Comparison of ENCODE assay signal across 1 cellular context in genomic region chr5:12615141-12615820, GRCh38.
A peak's percentile ranks its signal among the peaks of the same experiment; 100 is the strongest.
TF ChIP-seq lines count a peak whose summit lies in the region.

No MANE protein-coding gene starts in this region.

TF ChIP-seq in K562, 482 proteins besides CTCF, POLR2A, EP300 and RAD21 (continues in another document):
- TF ChIP-seq, protein P1, sequence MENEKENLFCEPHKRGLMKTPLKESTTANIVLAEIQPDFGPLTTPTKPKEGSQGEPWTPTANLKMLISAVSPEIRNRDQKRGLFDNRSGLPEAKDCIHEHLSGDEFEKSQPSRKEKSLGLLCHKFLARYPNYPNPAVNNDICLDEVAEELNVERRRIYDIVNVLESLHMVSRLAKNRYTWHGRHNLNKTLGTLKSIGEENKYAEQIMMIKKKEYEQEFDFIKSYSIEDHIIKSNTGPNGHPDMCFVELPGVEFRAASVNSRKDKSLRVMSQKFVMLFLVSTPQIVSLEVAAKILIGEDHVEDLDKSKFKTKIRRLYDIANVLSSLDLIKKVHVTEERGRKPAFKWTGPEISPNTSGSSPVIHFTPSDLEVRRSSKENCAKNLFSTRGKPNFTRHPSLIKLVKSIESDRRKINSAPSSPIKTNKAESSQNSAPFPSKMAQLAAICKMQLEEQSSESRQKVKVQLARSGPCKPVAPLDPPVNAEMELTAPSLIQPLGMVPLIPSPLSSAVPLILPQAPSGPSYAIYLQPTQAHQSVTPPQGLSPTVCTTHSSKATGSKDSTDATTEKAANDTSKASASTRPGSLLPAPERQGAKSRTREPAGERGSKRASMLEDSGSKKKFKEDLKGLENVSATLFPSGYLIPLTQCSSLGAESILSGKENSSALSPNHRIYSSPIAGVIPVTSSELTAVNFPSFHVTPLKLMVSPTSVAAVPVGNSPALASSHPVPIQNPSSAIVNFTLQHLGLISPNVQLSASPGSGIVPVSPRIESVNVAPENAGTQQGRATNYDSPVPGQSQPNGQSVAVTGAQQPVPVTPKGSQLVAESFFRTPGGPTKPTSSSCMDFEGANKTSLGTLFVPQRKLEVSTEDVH (IDR thresholded peaks at IDR 0.05; ENCODE audit: low read depth, partially characterized antibody): no peak
- TF ChIP-seq TSC22D4 (tag; IDR thresholded peaks at IDR 0.05): no peak
- TF ChIP-seq ZNF57 (CRISPR knock-in tag; IDR thresholded peaks at IDR 0.05): no peak
- no peak for TF ChIP-seq RFX7 (CRISPR knock-in tag; IDR thresholded peaks at IDR 0.05)
- TF ChIP-seq CEBPZ (IDR thresholded peaks at IDR 0.05; ENCODE audit: borderline replicate concordance, low read depth, low read length): no peak
- TF ChIP-seq E2F3 (CRISPR knock-in tag; IDR thresholded peaks at IDR 0.05): no peak
- no peak for TF ChIP-seq HNRNPH1 (optimal IDR thresholded peaks at IDR 0.05; ENCODE audit: low read depth, low read length)
- no peak for TF ChIP-seq ELF4 (CRISPR knock-in tag; IDR thresholded peaks at IDR 0.05)
- no peak for TF ChIP-seq ZNF77 (CRISPR knock-in tag; IDR thresholded peaks at IDR 0.05)
- TF ChIP-seq MECOM (CRISPR knock-in tag; IDR thresholded peaks at IDR 0.05): no peak
- TF ChIP-seq TCF15 (CRISPR knock-in tag; IDR thresholded peaks at IDR 0.05): no peak
- TF ChIP-seq FOXO4 (CRISPR knock-in tag; IDR thresholded peaks at IDR 0.05): no peak
- TF ChIP-seq PCBP2 (IDR thresholded peaks at IDR 0.05; ENCODE audit: low read depth, low read length, poor library complexity, severe bottlenecking): no peak
- TF ChIP-seq, protein P2, sequence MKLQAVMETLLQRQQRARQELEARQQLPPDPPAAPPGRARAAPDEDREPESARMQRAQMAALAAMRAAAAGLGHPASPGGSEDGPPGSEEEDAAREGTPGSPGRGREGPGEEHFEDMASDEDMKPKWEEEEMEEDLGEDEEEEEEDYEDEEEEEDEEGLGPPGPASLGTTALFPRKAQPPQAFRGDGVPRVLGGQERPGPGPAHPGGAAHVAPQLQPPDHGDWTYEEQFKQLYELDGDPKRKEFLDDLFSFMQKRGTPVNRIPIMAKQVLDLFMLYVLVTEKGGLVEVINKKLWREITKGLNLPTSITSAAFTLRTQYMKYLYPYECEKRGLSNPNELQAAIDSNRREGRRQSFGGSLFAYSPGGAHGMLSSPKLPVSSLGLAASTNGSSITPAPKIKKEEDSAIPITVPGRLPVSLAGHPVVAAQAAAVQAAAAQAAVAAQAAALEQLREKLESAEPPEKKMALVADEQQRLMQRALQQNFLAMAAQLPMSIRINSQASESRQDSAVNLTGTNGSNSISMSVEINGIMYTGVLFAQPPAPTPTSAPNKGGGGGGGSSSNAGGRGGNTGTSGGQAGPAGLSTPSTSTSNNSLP (IDR thresholded peaks at IDR 0.05; ENCODE audit: borderline replicate concordance, low read depth, low read length): 0 out of 2 replicates have a peak, but pooled peaks have one; percentile 62
- TF ChIP-seq ZNF184 (CRISPR knock-in tag; IDR thresholded peaks at IDR 0.05): no peak
- TF ChIP-seq, protein P3, sequence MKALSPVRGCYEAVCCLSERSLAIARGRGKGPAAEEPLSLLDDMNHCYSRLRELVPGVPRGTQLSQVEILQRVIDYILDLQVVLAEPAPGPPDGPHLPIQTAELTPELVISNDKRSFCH (CRISPR knock-in tag; IDR thresholded peaks at IDR 0.05): no peak
- TF ChIP-seq, protein P3 (tag; IDR thresholded peaks at IDR 0.05): no peak
- no peak for TF ChIP-seq CBX5 (IDR thresholded peaks at IDR 0.05; ENCODE audit: borderline replicate concordance, low read depth)
- no peak for TF ChIP-seq RFX1 (IDR thresholded peaks at IDR 0.05)
- no peak for TF ChIP-seq RERE (CRISPR knock-in tag; IDR thresholded peaks at IDR 0.05; ENCODE audit: borderline replicate concordance)
- TF ChIP-seq, protein P4, sequence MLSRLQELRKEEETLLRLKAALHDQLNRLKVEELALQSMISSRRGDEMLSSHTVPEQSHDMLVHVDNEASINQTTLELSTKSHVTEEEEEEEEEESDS (CRISPR knock-in tag; IDR thresholded peaks at IDR 0.05): no peak
- no peak for TF ChIP-seq ZBTB43 (CRISPR knock-in tag; IDR thresholded peaks at IDR 0.05)
- peak; percentile 32; the same call in 1 of the 2 replicates for TF ChIP-seq MTA1 (IDR thresholded peaks at IDR 0.05; ENCODE audit: borderline replicate concordance)
- TF ChIP-seq, protein P5, sequence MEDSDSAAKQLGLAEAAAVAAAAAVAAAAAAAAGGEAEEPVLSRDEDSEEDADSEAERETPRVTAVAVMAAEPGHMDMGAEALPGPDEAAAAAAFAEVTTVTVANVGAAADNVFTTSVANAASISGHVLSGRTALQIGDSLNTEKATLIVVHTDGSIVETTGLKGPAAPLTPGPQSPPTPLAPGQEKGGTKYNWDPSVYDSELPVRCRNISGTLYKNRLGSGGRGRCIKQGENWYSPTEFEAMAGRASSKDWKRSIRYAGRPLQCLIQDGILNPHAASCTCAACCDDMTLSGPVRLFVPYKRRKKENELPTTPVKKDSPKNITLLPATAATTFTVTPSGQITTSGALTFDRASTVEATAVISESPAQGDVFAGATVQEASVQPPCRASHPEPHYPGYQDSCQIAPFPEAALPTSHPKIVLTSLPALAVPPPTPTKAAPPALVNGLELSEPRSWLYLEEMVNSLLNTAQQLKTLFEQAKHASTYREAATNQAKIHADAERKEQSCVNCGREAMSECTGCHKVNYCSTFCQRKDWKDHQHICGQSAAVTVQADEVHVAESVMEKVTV (CRISPR knock-in tag; IDR thresholded peaks at IDR 0.05): no peak
- no peak for TF ChIP-seq ZNF830 (CRISPR knock-in tag; IDR thresholded peaks at IDR 0.05)
- no peak for TF ChIP-seq ZNF764 (CRISPR knock-in tag; IDR thresholded peaks at IDR 0.05; ENCODE audit: low read depth)
- 0 out of 2 replicates have a peak, but pooled peaks have one; percentile 52 for TF ChIP-seq ZNF197 (CRISPR knock-in tag; IDR thresholded peaks at IDR 0.05; ENCODE audit: low read depth)
- peak; percentile 97 for TF ChIP-seq ARID1B (IDR thresholded peaks at IDR 0.05)
- no peak for TF ChIP-seq ZNF551 (CRISPR knock-in tag; IDR thresholded peaks at IDR 0.05)
- TF ChIP-seq ZNF780A (CRISPR knock-in tag; IDR thresholded peaks at IDR 0.05): no peak
- no peak for TF ChIP-seq ZNF263 (CRISPR knock-in tag; IDR thresholded peaks at IDR 0.05; ENCODE audit: borderline replicate concordance)
- no peak for TF ChIP-seq PYGO2 (tag; IDR thresholded peaks at IDR 0.05)
- no peak for TF ChIP-seq MCM5 (IDR thresholded peaks at IDR 0.05; ENCODE audit: low read depth)
- peak; percentile 95 for TF ChIP-seq ZSCAN29 (IDR thresholded peaks at IDR 0.05)
- peak; percentile 50 to 89; a peak in 2 of 4 replicates for TF ChIP-seq TBL1XR1 (IDR thresholded peaks at IDR 0.05; ENCODE audit: low read length in 2 of 2)
- no peak for TF ChIP-seq TAF15 (IDR thresholded peaks at IDR 0.05; ENCODE audit: low read depth, low read length)
- TF ChIP-seq E2F6 (IDR thresholded peaks at IDR 0.05; ENCODE audit: borderline replicate concordance in 1 of 2, extremely low read depth in 1 of 2, insufficient read depth in 1 of 2, insufficient read length in 1 of 2, low read depth in 1 of 2, low read length in 1 of 2, poor library complexity in 1 of 2, severe bottlenecking in 1 of 2): no peak
- TF ChIP-seq ZNF436 (CRISPR knock-in tag; IDR thresholded peaks at IDR 0.05): no peak
- TF ChIP-seq SOX6 (IDR thresholded peaks at IDR 0.05): peak; percentile 92
- TF ChIP-seq LARP7 (IDR thresholded peaks at IDR 0.05): no peak
